In genomic region chr7:63105978-63106377, GRCh38 we compare ENCODE assay signal across 7 cellular contexts.
"Had no signal": no experiment of that assay in that cellular context is flagged by ENCODE, and none has a peak within 500 bp of the region (broad histone marks: within the 10 kb centered on the region; RNA-seq: fewer than 3 reads in every experiment).

No MANE protein-coding gene starts in this region.

- ATAC-seq: K562 had no signal

- H3K4me3 Mint-ChIP-seq: IgD-negative memory B cell had no signal

- H3K27me3 Mint-ChIP-seq: IgD-negative memory B cell had no signal

- FAIRE-seq: HTR-8/SVneo, K562 had no signal

- H3K4me3 ChIP-seq: K562 had no signal

- H3K27ac ChIP-seq: HL-60 had no signal

- H3K27ac Mint-ChIP-seq: IgD-negative memory B cell had no signal

- DNase-seq: IMR-90, KBM-7, KG1 had no signal
